9 cellular contexts compared by ENCODE assay signal in the genomic region with DNA sequence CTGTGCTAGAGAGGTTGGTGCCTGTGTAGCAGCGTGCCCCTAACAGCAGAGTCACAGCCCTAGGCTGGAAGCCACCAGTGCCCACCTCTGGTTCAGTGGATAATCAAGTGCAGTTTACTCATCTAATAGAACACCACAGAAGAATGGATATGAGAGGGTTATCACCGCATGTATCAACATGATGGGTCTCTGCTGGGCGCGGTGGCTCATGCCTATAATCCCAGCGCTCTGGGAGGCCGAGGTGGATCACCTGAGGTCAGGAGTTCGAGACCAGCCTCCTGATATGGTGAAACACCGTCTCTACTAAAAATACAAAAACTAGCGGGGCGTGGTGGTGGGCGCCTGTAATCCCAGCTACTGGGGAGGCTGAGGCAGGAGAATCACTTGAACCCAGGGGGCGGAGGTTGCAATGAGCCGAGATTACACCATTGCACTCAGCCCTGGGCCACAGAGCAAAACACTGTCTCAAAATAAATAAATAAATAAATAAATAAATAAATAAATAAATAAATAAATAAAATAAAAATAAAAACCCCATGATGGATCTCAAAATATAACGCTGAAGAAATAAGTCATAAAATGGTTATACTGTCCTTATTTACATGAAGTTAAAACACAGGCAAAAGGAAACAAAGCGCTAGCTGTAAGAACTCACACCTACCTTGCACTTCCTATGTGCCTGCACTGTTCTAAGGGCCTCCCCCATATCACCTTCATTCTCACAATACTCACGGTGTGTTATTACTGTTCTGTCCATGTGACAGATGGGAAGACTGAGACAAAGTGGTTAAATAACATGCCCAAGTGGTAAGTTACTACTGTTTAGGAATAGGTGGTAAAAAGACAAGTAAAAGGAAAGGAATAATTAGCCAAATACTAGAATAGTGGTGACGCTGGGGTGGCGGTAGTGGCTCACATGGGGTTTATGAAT.
DNase-seq lines count a peak whose midpoint lies in the region; ATAC-seq and TF ChIP-seq lines count a peak whose summit lies in the region.
"Had no signal": no experiment of that assay in that cellular context is flagged by ENCODE, and none has a peak within 500 bp of the region (broad histone marks: within the 10 kb centered on the region; RNA-seq: fewer than 3 reads in every experiment).

No MANE protein-coding gene starts in this region.

- WGBS in trophoblast cell (ENCODE audit: extremely low coverage, insufficient coverage, insufficient read length) = no CpG with 5 or more reads among the region's 18 CpGs
- WGBS in neuronal stem cell (ENCODE audit: extremely low coverage in 2 of 2, insufficient read length in 2 of 2, insufficient replicate concordance in 1 of 2), 2 donors = no CpG with 5 or more reads among the region's 18 CpGs

- H3K9me3 Mint-ChIP-seq in CD4-positive, CD25-positive, alpha-beta regulatory T cell = no peaks in the 10 kb centered on the region

- H4K8ac ChIP-seq in trophoblast cell (ENCODE audit: low read depth, low read length) = peak overlapping the region; percentile 24
- H4K8ac ChIP-seq in neuronal stem cell (ENCODE audit: low read depth, low read length) = no peak overlapping the region

- peak in 1 of 3 donors; percentile 21 for DNase-seq in CD4-positive, CD25-positive, alpha-beta regulatory T cell
- DNase-seq in coronary artery (ENCODE audit: low spot score) (no peak), trophoblast cell (no peak), NCI-H1105 treated with DMSO at 0.1 percent for 48 hours (lab: John Stamatoyannopoulos, UW) (no peak), NCI-H774 (lab: John Stamatoyannopoulos, UW) (no peak), neuronal stem cell (ENCODE audit: low spot score) (no peak)

- H4K12ac ChIP-seq in trophoblast cell (ENCODE audit: low read depth, low read length) = no peak overlapping the region

- peak overlapping the region; percentile 78 to 93 (median 89) for H3K27ac Mint-ChIP-seq in CD4-positive, CD25-positive, alpha-beta regulatory T cell

- H4K20me1 ChIP-seq in KMS-11 (ENCODE audit: insufficient read depth) = no peaks in the 10 kb centered on the region

- H2BK5ac ChIP-seq in trophoblast cell (ENCODE audit: low read depth, low read length, poor library complexity) (peak overlapping the region; percentile 81), neuronal stem cell (ENCODE audit: low read length) (no peak overlapping the region)

- H3K27ac ChIP-seq in CD4-positive, CD25-positive, alpha-beta regulatory T cell (ENCODE audit: insufficient read depth, low read length, poor library complexity, severe bottlenecking) = peak overlapping the region; percentile 67
- H3K27ac ChIP-seq in KMS-11 (peak overlapping the region; percentile 96), coronary artery (peak overlapping the region; percentile 89 to 95), trophoblast cell (ENCODE audit: low read depth, low read length) (peak overlapping the region; percentile 97), neuronal stem cell (replicated peaks; ENCODE audit: low read length) (no peak overlapping the region)
- H3K27ac ChIP-seq: neutrophil had no signal

- peak overlapping the region; percentile 74 for H3K4me2 ChIP-seq in KMS-11
- peak overlapping the region; percentile 1 for H3K4me2 ChIP-seq in trophoblast cell (ENCODE audit: low read length)
- no peak overlapping the region for H3K4me2 ChIP-seq in neuronal stem cell (ENCODE audit: insufficient read depth, low read length, poor library complexity, severe bottlenecking)

- H4K91ac ChIP-seq in trophoblast cell (ENCODE audit: low read depth, low read length) = peak overlapping the region; percentile 92
- no peak overlapping the region for H4K91ac ChIP-seq in neuronal stem cell (ENCODE audit: low read depth, low read length, poor library complexity)

- H2AK5ac ChIP-seq in trophoblast cell (ENCODE audit: low read length) (peak overlapping the region; percentile 83), neuronal stem cell (ENCODE audit: low read depth, low read length) (no peak overlapping the region)

- peak overlapping the region in 3 of 4 donors; percentile 20 to 60 (median 55) for H3K4me3 Mint-ChIP-seq in CD4-positive, CD25-positive, alpha-beta regulatory T cell

- no peak overlapping the region for H2BK15ac ChIP-seq in neuronal stem cell (ENCODE audit: low read length)

- TF ChIP-seq CTCF in KMS-11 (conservative IDR thresholded peaks at IDR 0.05; ENCODE audit: low read depth, low read length) (no peak), coronary artery (IDR thresholded peaks at IDR 0.05) (no peak)

- H2BK120ac ChIP-seq in trophoblast cell (ENCODE audit: insufficient read depth, low read length, poor library complexity) (peak overlapping the region; percentile 67), neuronal stem cell (ENCODE audit: low read depth, low read length) (no peak overlapping the region)

- no peaks in the 10 kb centered on the region for H3K27me3 Mint-ChIP-seq in CD4-positive, CD25-positive, alpha-beta regulatory T cell

- peak overlapping the region; percentile 72 for H3K14ac ChIP-seq in trophoblast cell (ENCODE audit: low read length)
- H3K14ac ChIP-seq in neuronal stem cell (ENCODE audit: low read length) = no peak overlapping the region

- ATAC-seq in CD4-positive, CD25-positive, alpha-beta regulatory T cell (ENCODE audit: low read depth in 2 of 2) = no peak
- no peak for ATAC-seq in GM21737 (IDR thresholded peaks at IDR 0.05; ENCODE audit: unreplicated experiment)

- H3K79me1 ChIP-seq in trophoblast cell (ENCODE audit: low read length) (peaks cover 58% of the 10 kb centered on the region), neuronal stem cell (ENCODE audit: low read depth, low read length) (peaks cover 6% of the 10 kb centered on the region)

- H2AFZ ChIP-seq in KMS-11 (ENCODE audit: low read depth) (peak overlapping the region; percentile 16; the same call in 1 of the 2 replicates), trophoblast cell (ENCODE audit: insufficient read depth, low read length, poor library complexity) (no peak overlapping the region), neuronal stem cell (ENCODE audit: low read length) (no peak overlapping the region)

- H3K23ac ChIP-seq in trophoblast cell (ENCODE audit: low read length) (no peak overlapping the region), neuronal stem cell (ENCODE audit: low read depth, low read length, poor library complexity) (no peak overlapping the region)

- peaks cover 30% of the 10 kb centered on the region for H3K36me3 Mint-ChIP-seq in CD4-positive, CD25-positive, alpha-beta regulatory T cell

- peak overlapping the region; percentile 27 for H3K4me3 ChIP-seq in CD4-positive, CD25-positive, alpha-beta regulatory T cell (ENCODE audit: low read depth, low read length)
- no peak overlapping the region for H3K4me3 ChIP-seq in KMS-11 (IDR thresholded peaks at IDR 0.05; ENCODE audit: insufficient read depth, low read depth, low read length)
- peak overlapping the region; percentile 30 for H3K4me3 ChIP-seq in coronary artery
- H3K4me3 ChIP-seq in trophoblast cell (ENCODE audit: low read depth, low read length) = no peak overlapping the region
- no peak overlapping the region for H3K4me3 ChIP-seq in neuronal stem cell (ENCODE audit: low read length in 2 of 2)

- no peaks in the 10 kb centered on the region for H3K9me3 ChIP-seq in CD4-positive, CD25-positive, alpha-beta regulatory T cell (ENCODE audit: control insufficient read depth in 2 of 2, low read length in 2 of 2)
- H3K9me3 ChIP-seq in trophoblast cell (ENCODE audit: insufficient read depth, low read depth, low read length) (no peaks in the 10 kb centered on the region), neuronal stem cell (replicated peaks in 1 of 2; ENCODE audit: control insufficient read depth in 2 of 2, insufficient read depth in 1 of 2, low read depth in 1 of 2, low read length in 2 of 2) (peaks cover 0 to 7% of the 10 kb centered on the region in 2 donors)
- H3K9me3 ChIP-seq: neutrophil had no signal

- peaks cover 2% of the 10 kb centered on the region for H3K36me3 ChIP-seq in CD4-positive, CD25-positive, alpha-beta regulatory T cell (ENCODE audit: control insufficient read depth, insufficient read depth, low read length)
- H3K36me3 ChIP-seq in KMS-11 (ENCODE audit: insufficient read depth) = no peaks in the 10 kb centered on the region
- H3K36me3 ChIP-seq in trophoblast cell (ENCODE audit: control insufficient read depth in 1 of 2, insufficient read depth in 2 of 2, low read length in 2 of 2) = peaks cover 19 to 22% of the 10 kb centered on the region in 2 experiments
- peaks cover 0 to 20% of the 10 kb centered on the region in 2 donors for H3K36me3 ChIP-seq in neuronal stem cell (replicated peaks in 1 of 2; ENCODE audit: control insufficient read depth in 2 of 2, insufficient read depth in 2 of 2, low read length in 2 of 2)
- H3K36me3 ChIP-seq: neutrophil had no signal

- no peaks in the 10 kb centered on the region for H3K79me2 ChIP-seq in KMS-11 (ENCODE audit: insufficient read depth, low read depth)
- H3K79me2 ChIP-seq in trophoblast cell (ENCODE audit: control insufficient read depth, insufficient read depth, low read length, poor library complexity) = peaks cover 27% of the 10 kb centered on the region

- H3K27me3 ChIP-seq in CD4-positive, CD25-positive, alpha-beta regulatory T cell (ENCODE audit: control insufficient read depth, insufficient read depth, low read length) = no peaks in the 10 kb centered on the region
- H3K27me3 ChIP-seq in KMS-11 (ENCODE audit: insufficient read depth, low read depth) (no peaks in the 10 kb centered on the region), trophoblast cell (ENCODE audit: insufficient read depth, low read length) (no peaks in the 10 kb centered on the region), neuronal stem cell (ENCODE audit: control insufficient read depth in 3 of 3, insufficient read depth in 3 of 3, low read depth in 1 of 3, low read length in 3 of 3) (no peaks in the 10 kb centered on the region)
- H3K27me3 ChIP-seq: neutrophil had no signal

- H3K4ac ChIP-seq in trophoblast cell (ENCODE audit: low read depth, low read length) = peak overlapping the region; percentile 29
- no peak overlapping the region for H3K4ac ChIP-seq in neuronal stem cell (ENCODE audit: low read length)

- H3K9ac ChIP-seq in KMS-11 = peak overlapping the region; percentile 80
- H3K9ac ChIP-seq in trophoblast cell (ENCODE audit: low read length) = no peak overlapping the region
- H3K9ac ChIP-seq in neuronal stem cell (ENCODE audit: low read depth, low read length, poor library complexity) = no peak overlapping the region

- peak overlapping the region; percentile 43 for H2BK12ac ChIP-seq in trophoblast cell (ENCODE audit: low read length)
- H2BK12ac ChIP-seq in neuronal stem cell (ENCODE audit: low read length) = no peak overlapping the region

- H3K4me1 Mint-ChIP-seq in CD4-positive, CD25-positive, alpha-beta regulatory T cell = peaks cover 25 to 39% (median 27%) of the 10 kb centered on the region in 4 donors

- H3K18ac ChIP-seq in trophoblast cell (ENCODE audit: low read length) = peak overlapping the region; percentile 72
- H3K18ac ChIP-seq in neuronal stem cell (ENCODE audit: low read length) = no peak overlapping the region

- H3K4me1 ChIP-seq in CD4-positive, CD25-positive, alpha-beta regulatory T cell (ENCODE audit: control insufficient read depth, insufficient read depth, low read length, poor library complexity, severe bottlenecking) = peaks cover 27% of the 10 kb centered on the region
- H3K4me1 ChIP-seq in KMS-11 (ENCODE audit: low read depth, poor library complexity, severe bottlenecking) (peaks cover 49% of the 10 kb centered on the region), trophoblast cell (ENCODE audit: control insufficient read depth in 1 of 2, insufficient read depth in 2 of 2, low read length in 2 of 2) (peaks cover 51 to 60% of the 10 kb centered on the region in 2 experiments), neuronal stem cell (ENCODE audit: control insufficient read depth in 2 of 2, insufficient read depth in 1 of 2, low read depth in 1 of 2, low read length in 2 of 2) (peaks cover 15 to 16% of the 10 kb centered on the region in 2 donors)

Comparison
In these comparisons a context has a peak if more than half of its experiments do, and no peak if none do; other contexts are left out.
1. H3K4me3 ChIP-seq: peak in CD4-positive, CD25-positive, alpha-beta regulatory T cell (single experiment) and coronary artery (single experiment); none in KMS-11 (single experiment), trophoblast cell (single experiment) and neuronal stem cell (0 of 2).